Comparison of ENCODE assay signal across 1 cellular context in genomic region chr4:337143-337931, GRCh38.
A peak's percentile ranks its signal among the peaks of the same experiment; 100 is the strongest.
TF ChIP-seq lines count a peak whose summit lies in the region.

Gene ZNF141, plus strand, starts transcription at chr4:337814. Its CDS starts 170 bp downstream, at chr4:337984.

TF ChIP-seq in PFSK-1, 5 proteins besides CTCF, POLR2A, EP300 and RAD21 (continued from another document):
- TF ChIP-seq REST (IDR thresholded peaks at IDR 0.05; ENCODE audit: insufficient read depth in 1 of 2, low read depth in 2 of 2, low read length in 2 of 2): peak in 1 of 2 experiments; percentile 35; a peak in 1 of 4 replicates
